Comparison of ENCODE assay signal across 12 cellular contexts in genomic region chr22:39457047-39457545, GRCh38. TPM values are rescaled to one million over a fixed set of nuclear protein-coding genes. Genes with fewer than 3 reads are reported as not detected.
A peak's percentile ranks its signal among the peaks of the same experiment; 100 is the strongest.
DNase-seq lines count a peak whose midpoint lies in the region; ATAC-seq and TF ChIP-seq lines count a peak whose summit lies in the region.
"Had no signal": no experiment of that assay in that cellular context is flagged by ENCODE, and none has a peak within 500 bp of the region (broad histone marks: within the 10 kb centered on the region; RNA-seq: fewer than 3 reads in every experiment).

No MANE protein-coding gene starts in this region.

- peaks cover 50% of the 10 kb centered on the region for H3K36me3 ChIP-seq in OCI-LY3 (replicated peaks; ENCODE audit: low read depth, low read length)
- no peaks in the 10 kb centered on the region for H3K36me3 ChIP-seq in hepatocyte (replicated peaks; ENCODE audit: insufficient read depth, low read depth)

- H3K27me3 ChIP-seq in OCI-LY3 (ENCODE audit: low read depth, low read length) (no peaks in the 10 kb centered on the region), hepatocyte (peaks cover 4% of the 10 kb centered on the region)

- H3K9me3 ChIP-seq in OCI-LY3 (ENCODE audit: insufficient read depth, low read length) (no peaks in the 10 kb centered on the region), hepatocyte (ENCODE audit: low read depth) (no peaks in the 10 kb centered on the region)

- H4K20me1 ChIP-seq in OCI-LY3 (ENCODE audit: insufficient read depth, low read length) (peaks cover 46% of the 10 kb centered on the region), hepatocyte (ENCODE audit: insufficient read depth, poor library complexity, severe bottlenecking) (no peaks in the 10 kb centered on the region)

- H3K4me2 ChIP-seq in OCI-LY3 (ENCODE audit: low read length) (peak overlapping the region; percentile 96), hepatocyte (peak overlapping the region; percentile 92)

- H3K9me3 Mint-ChIP-seq in stimulated activated memory B cell treated with anti-CD40 and anti-IgM and Interleukin-4, amounts not matched to agents 10 μg/mL and 1 μg/mL and 100 μg/mL, for 72 hours: no peaks in the 10 kb centered on the region
- H3K9me3 Mint-ChIP-seq in stimulated activated effector memory CD8-positive, alpha-beta T cell treated with anti-CD3 and anti-CD28 coated beads, Interleukin-12 subunit alpha, Interleukin-12 subunit beta, amount 100 ng/mL, for 72 hours: no peaks in the 10 kb centered on the region
- H3K9me3 Mint-ChIP-seq: activated CD4-positive, alpha-beta memory T cell treated with anti-CD3 and anti-CD28 coated beads for 36 hours; central memory CD8-positive, alpha-beta T cell had no signal

- peak overlapping the region; percentile 86 for H3K4me3 ChIP-seq in OCI-LY3 (ENCODE audit: low read length)
- H3K4me3 ChIP-seq in hepatocyte: peak overlapping the region; percentile 82

- peak; percentile 53 for ATAC-seq in stimulated activated memory B cell treated with anti-CD40 and anti-IgM and Interleukin-4, amounts not matched to agents 10 μg/mL and 1 μg/mL and 100 μg/mL, for 72 hours
- ATAC-seq in GM18502 (IDR thresholded peaks at IDR 0.05; ENCODE audit: poor library complexity, unreplicated experiment) (no peak), GM18519 (IDR thresholded peaks at IDR 0.05; ENCODE audit: low FRiP score, unreplicated experiment) (no peak)
- ATAC-seq in stimulated activated effector memory CD8-positive, alpha-beta T cell treated with anti-CD3 and anti-CD28 coated beads, Interleukin-12 subunit alpha, Interleukin-12 subunit beta, amount 100 ng/mL, for 72 hours: no peak

- H3K27ac ChIP-seq in OCI-LY3 (ENCODE audit: low read length) (peak overlapping the region; percentile 95), hepatocyte (no peak overlapping the region)

- POLR2A ChIA-PET in GM10248 (lab: Yijun Ruan, JAX): no interaction called here

- H3K9me2 ChIP-seq in hepatocyte (replicated peaks; ENCODE audit: insufficient read depth): no peaks in the 10 kb centered on the region

- peaks cover 96% of the 10 kb centered on the region for H3K79me2 ChIP-seq in OCI-LY3 (ENCODE audit: low read length)
- peaks cover 44% of the 10 kb centered on the region for H3K79me2 ChIP-seq in hepatocyte

- H3K27ac Mint-ChIP-seq in stimulated activated memory B cell treated with anti-CD40 and anti-IgM and Interleukin-4, amounts not matched to agents 10 μg/mL and 1 μg/mL and 100 μg/mL, for 72 hours: no peak overlapping the region
- H3K27ac Mint-ChIP-seq in stimulated activated effector memory CD8-positive, alpha-beta T cell treated with anti-CD3 and anti-CD28 coated beads, Interleukin-12 subunit alpha, Interleukin-12 subunit beta, amount 100 ng/mL, for 72 hours: no peak overlapping the region
- H3K27ac Mint-ChIP-seq: activated CD4-positive, alpha-beta memory T cell treated with anti-CD3 and anti-CD28 coated beads for 36 hours had no signal

- H3K4me1 Mint-ChIP-seq in stimulated activated memory B cell treated with anti-CD40 and anti-IgM and Interleukin-4, amounts not matched to agents 10 μg/mL and 1 μg/mL and 100 μg/mL, for 72 hours: peaks cover 75% of the 10 kb centered on the region
- H3K4me1 Mint-ChIP-seq in stimulated activated effector memory CD8-positive, alpha-beta T cell treated with anti-CD3 and anti-CD28 coated beads, Interleukin-12 subunit alpha, Interleukin-12 subunit beta, amount 100 ng/mL, for 72 hours: peaks cover 19% of the 10 kb centered on the region

- H3K4me1 ChIP-seq in OCI-LY3 (ENCODE audit: low read length): peaks cover 78% of the 10 kb centered on the region
- peaks cover 8% of the 10 kb centered on the region for H3K4me1 ChIP-seq in hepatocyte (ENCODE audit: insufficient read depth)

- no peaks in the 10 kb centered on the region for H3K27me3 Mint-ChIP-seq in stimulated activated memory B cell treated with anti-CD40 and anti-IgM and Interleukin-4, amounts not matched to agents 10 μg/mL and 1 μg/mL and 100 μg/mL, for 72 hours

- H2AFZ ChIP-seq in OCI-LY3 (ENCODE audit: low read depth, low read length): no peak overlapping the region
- H2AFZ ChIP-seq in hepatocyte: no peak overlapping the region

- H3K9ac ChIP-seq in OCI-LY3 (ENCODE audit: low read length): peak overlapping the region; percentile 97

- no peak for TF ChIP-seq CTCF in GM10248 (IDR thresholded peaks at IDR 0.05; ENCODE audit: control extremely low read depth, extremely low read depth, low read depth, missing control alignments)
- no peak for TF ChIP-seq CTCF in OCI-LY3 (IDR thresholded peaks at IDR 0.05; ENCODE audit: low read depth, low read length)
- TF ChIP-seq CTCF in hepatocyte (IDR thresholded peaks at IDR 0.05; ENCODE audit: poor library complexity): no peak

- CTCF ChIA-PET in GM10248 (lab: Yijun Ruan, JAX): no interaction called here

- DNase-seq in GM10248 (ENCODE audit: extremely low spot score) (peak; percentile 61), hepatocyte (ENCODE audit: low spot score) (peak; percentile 49), islet precursor cell (no peak)
- no peak for DNase-seq in stimulated activated effector memory CD8-positive, alpha-beta T cell treated with anti-CD3 and anti-CD28 coated beads, Interleukin-12 subunit alpha, Interleukin-12 subunit beta, amount 100 ng/mL, for 72 hours (ENCODE audit: low spot score in 2 of 2)
- DNase-seq: activated CD4-positive, alpha-beta memory T cell treated with anti-CD3 and anti-CD28 coated beads for 36 hours; GF-D8; stimulated activated CD4-positive, alpha-beta T cell treated with anti-CD3 and anti-CD28 coated beads, Interleukin-4, amount 100 ng/mL, for 4 hours had no signal

- peak overlapping the region; percentile 62 for H3K4me3 Mint-ChIP-seq in stimulated activated memory B cell treated with anti-CD40 and anti-IgM and Interleukin-4, amounts not matched to agents 10 μg/mL and 1 μg/mL and 100 μg/mL, for 72 hours
- no peak overlapping the region for H3K4me3 Mint-ChIP-seq in stimulated activated effector memory CD8-positive, alpha-beta T cell treated with anti-CD3 and anti-CD28 coated beads, Interleukin-12 subunit alpha, Interleukin-12 subunit beta, amount 100 ng/mL, for 72 hours

- H3K36me3 Mint-ChIP-seq in stimulated activated memory B cell treated with anti-CD40 and anti-IgM and Interleukin-4, amounts not matched to agents 10 μg/mL and 1 μg/mL and 100 μg/mL, for 72 hours: peaks cover 12% of the 10 kb centered on the region
- H3K36me3 Mint-ChIP-seq in stimulated activated effector memory CD8-positive, alpha-beta T cell treated with anti-CD3 and anti-CD28 coated beads, Interleukin-12 subunit alpha, Interleukin-12 subunit beta, amount 100 ng/mL, for 72 hours: no peaks in the 10 kb centered on the region
- H3K36me3 Mint-ChIP-seq: activated CD4-positive, alpha-beta memory T cell treated with anti-CD3 and anti-CD28 coated beads for 36 hours had no signal

- WGBS in hepatocyte (ENCODE audit: low lambda C conversion rate, missing lambda C conversion rate): no CpG with 5 or more reads among the region's 88 CpGs

RNA-seq across cellular contexts. Expression of gene MGAT3, which starts 0.3 kb away (rescaled TPM):
- total RNA-seq in hepatocyte: 20.0 and 22.3 TPM in 2 replicates
- polyA plus RNA-seq in hepatocyte: 5.5 and 7.0 TPM in 2 replicates

RNA-seq across cellular contexts. Expression of gene MIEF1, which starts 45.0 kb away (rescaled TPM):
- total RNA-seq in hepatocyte: 25.8 and 31.8 TPM in 2 replicates
- polyA plus RNA-seq in hepatocyte: 17.5 and 22.2 TPM in 2 replicates

RNA-seq across cellular contexts. Expression of gene TAB1, which starts 57.5 kb away (rescaled TPM):
- total RNA-seq in hepatocyte: 13.3 and 14.0 TPM in 2 replicates
- polyA plus RNA-seq in hepatocyte: 8.6 and 10.7 TPM in 2 replicates

Comparison
In these comparisons a context has a peak if more than half of its experiments do, and no peak if none do; other contexts are left out.
1. DNase-seq: peak in GM10248 (single experiment) and hepatocyte (single experiment); none in stimulated activated effector memory CD8-positive, alpha-beta T cell treated with anti-CD3 and anti-CD28 coated beads, Interleukin-12 subunit alpha, Interleukin-12 subunit beta, amount 100 ng/mL, for 72 hours (0 of 2) and islet precursor cell (single experiment).